In genomic region chr5:26121343-26121742, GRCh38 we compare ENCODE assay signal across 18 cellular contexts.
DNase-seq lines count a peak whose midpoint lies in the region; ATAC-seq and TF ChIP-seq lines count a peak whose summit lies in the region.
"Had no signal": no experiment of that assay in that cellular context is flagged by ENCODE, and none has a peak within 500 bp of the region (broad histone marks: within the 10 kb centered on the region; RNA-seq: fewer than 3 reads in every experiment).

No MANE protein-coding gene starts in this region.

- H3K4me3 ChIP-seq in mucosa of descending colon = no peak overlapping the region

- peaks cover 34% of the 10 kb centered on the region for H3K9me3 ChIP-seq in mucosa of descending colon

- no peaks in the 10 kb centered on the region for H3K36me3 ChIP-seq in mucosa of descending colon (ENCODE audit: low read depth)

- no peak for ATAC-seq in mucosa of descending colon
- ATAC-seq in HG02840 (IDR thresholded peaks at IDR 0.05; ENCODE audit: low FRiP score, unreplicated experiment) = no peak

- H3K4me1 ChIP-seq in mucosa of descending colon (ENCODE audit: low read depth) = no peaks in the 10 kb centered on the region

- intact Hi-C loops in mucosa of descending colon (cut with DNase I, micrococcal nuclease) = no loop called here

- DNase-seq in DMS53 (lab: John Stamatoyannopoulos, UW) (peak; percentile 55), DMS53 treated with DMSO at 0.1 percent for 48 hours (lab: John Stamatoyannopoulos, UW; ENCODE audit: unreplicated experiment) (no peak), HCEC 1CT (peak; percentile 9), OCI-M1 (lab: John Stamatoyannopoulos, UW) (peak; percentile 26), islet precursor cell (peak; percentile 48), mucosa of descending colon (no peak)
- no peak for DNase-seq in activated T-cell treated with anti-CD3 and anti-CD28 coated beads, Interleukin-2, amount 50 U/mL, for 48 hours
- DNase-seq: 8988T; activated CD8-positive, alpha-beta memory T cell treated with anti-CD3 and anti-CD28 coated beads for 24 hours; activated gamma-delta T cell treated with Interleukin-2 at 50 U/mL for 16 hours; CD8-positive, alpha-beta memory T cell; H7; KG1; NCI-H524 treated with DMSO at 0.1 percent for 48 hours; nucleus accumbens; Right ventricle myocardium superior; small intestine had no signal

- no peak for TF ChIP-seq CTCF in mucosa of descending colon (IDR thresholded peaks at IDR 0.05)

Comparison
In these comparisons a context has a peak if more than half of its experiments do, and no peak if none do; other contexts are left out.
1. DNase-seq: peak in DMS53 (single experiment), HCEC 1CT (single experiment), OCI-M1 (single experiment) and islet precursor cell (single experiment); none in DMS53 treated with DMSO at 0.1 percent for 48 hours (single experiment), mucosa of descending colon (0 of 3) and activated T-cell treated with anti-CD3 and anti-CD28 coated beads, Interleukin-2, amount 50 U/mL, for 48 hours (0 of 2).